Comparison of ENCODE assay signal across 26 cellular contexts in genomic region chr1:210691039-210691438, GRCh38.
"Had no signal": no experiment of that assay in that cellular context is flagged by ENCODE, and none has a peak within 500 bp of the region (broad histone marks: within the 10 kb centered on the region; RNA-seq: fewer than 3 reads in every experiment).

No MANE protein-coding gene starts in this region.

- DNase-seq: activated gamma-delta T cell treated with Interleukin-2 at 50 U/mL for 16 hours; activated T-cell treated with anti-CD3 and anti-CD28 coated beads, Interleukin-2, amount 50 U/mL, for 1 hour; aorta; brain microvascular endothelial cell; central memory CD4-positive, alpha-beta T cell; effector memory CD8-positive, alpha-beta T cell; glutamatergic neuron; kidney glomerular epithelial cell; left ventricle myocardium inferior; naive thymus-derived CD4-positive, alpha-beta T cell; occipital lobe; posterior cingulate gyrus; retina; sigmoid colon; stimulated activated CD4-positive, alpha-beta T cell treated with anti-CD3 and anti-CD28 coated beads, Interleukin-2, amount 100 ng/mL, for 48 hours; stimulated activated CD8-positive, alpha-beta memory T cell treated with anti-CD3 and anti-CD28 coated beads, Interleukin-4, amount 100 ng/mL, for 48 hours; stimulated activated naive B cell treated with anti-CD40 and anti-IgM and Interleukin-4, amounts not matched to agents 10 μg/mL and 1 μg/mL and 100 μg/mL, for 72 hours; T-helper 9 cell; testis; trophoblast cell had no signal

- H3K4me1 ChIP-seq: left ventricle myocardium inferior had no signal

- H3K36me3 ChIP-seq: brain microvascular endothelial cell, esophagus muscularis mucosa, left ventricle myocardium inferior, sigmoid colon had no signal

- H3K4me1 Mint-ChIP-seq: neural crest cell, WTC11 had no signal

- H3K4me3 Mint-ChIP-seq: effector memory CD8-positive, alpha-beta T cell; naive thymus-derived CD4-positive, alpha-beta T cell; neural crest cell; stimulated activated naive B cell treated with anti-CD40 and anti-IgM and Interleukin-4, amounts not matched to agents 10 μg/mL and 1 μg/mL and 100 μg/mL, for 72 hours; WTC11 had no signal

- H3K36me3 Mint-ChIP-seq: activated naive CD4-positive, alpha-beta T cell treated with anti-CD3 and anti-CD28 coated beads, Interleukin-2, amount 50 U/mL, for 72 hours; naive thymus-derived CD4-positive, alpha-beta T cell; stimulated activated naive B cell treated with anti-CD40 and anti-IgM and Interleukin-4, amounts not matched to agents 10 μg/mL and 1 μg/mL and 100 μg/mL, for 72 hours; WTC11 had no signal

- H3K27me3 Mint-ChIP-seq: effector memory CD8-positive, alpha-beta T cell; stimulated activated naive B cell treated with anti-CD40 and anti-IgM and Interleukin-4, amounts not matched to agents 10 μg/mL and 1 μg/mL and 100 μg/mL, for 72 hours had no signal

- H3K27ac Mint-ChIP-seq: activated naive CD4-positive, alpha-beta T cell treated with anti-CD3 and anti-CD28 coated beads, Interleukin-2, amount 50 U/mL, for 72 hours; naive thymus-derived CD4-positive, alpha-beta T cell; stimulated activated naive B cell treated with anti-CD40 and anti-IgM and Interleukin-4, amounts not matched to agents 10 μg/mL and 1 μg/mL and 100 μg/mL, for 72 hours; WTC11 had no signal

- H3K27me3 ChIP-seq: brain microvascular endothelial cell, esophagus muscularis mucosa, sigmoid colon, testis had no signal

- H3K27ac ChIP-seq: brain microvascular endothelial cell, esophagus muscularis mucosa, hepatocyte, left ventricle myocardium inferior, sigmoid colon, testis had no signal

- H3K4me3 ChIP-seq: esophagus muscularis mucosa, hepatocyte, left ventricle myocardium inferior, sigmoid colon, smooth muscle cell, testis had no signal

- H3K9me3 ChIP-seq: esophagus muscularis mucosa, left ventricle myocardium inferior, sigmoid colon, testis had no signal

- H3K9me3 Mint-ChIP-seq: activated naive CD4-positive, alpha-beta T cell treated with anti-CD3 and anti-CD28 coated beads, Interleukin-2, amount 50 U/mL, for 72 hours; effector memory CD8-positive, alpha-beta T cell; naive thymus-derived CD4-positive, alpha-beta T cell; neural crest cell; stimulated activated naive B cell treated with anti-CD40 and anti-IgM and Interleukin-4, amounts not matched to agents 10 μg/mL and 1 μg/mL and 100 μg/mL, for 72 hours; WTC11 had no signal
